ENCODE assay signal across 18 cellular contexts in genomic region chr16:22307838-22308237, GRCh38. TPM values are rescaled to one million over a fixed set of nuclear protein-coding genes. Genes with fewer than 3 reads are reported as not detected.
DNase-seq lines count a peak whose midpoint lies in the region; ATAC-seq and TF ChIP-seq lines count a peak whose summit lies in the region.
"Had no signal": no experiment of that assay in that cellular context is flagged by ENCODE, and none has a peak within 500 bp of the region (broad histone marks: within the 10 kb centered on the region; RNA-seq: fewer than 3 reads in every experiment).

No MANE protein-coding gene starts in this region.

- H3K9me3 Mint-ChIP-seq in activated naive CD4-positive, alpha-beta T cell treated with anti-CD3 and anti-CD28 coated beads, Interleukin-2, amount 50 U/mL, for 72 hours: no peaks in the 10 kb centered on the region
- H3K9me3 Mint-ChIP-seq in activated naive CD4-positive, alpha-beta T cell treated with anti-CD3 and anti-CD28 coated beads for 36 hours: no peaks in the 10 kb centered on the region
- H3K9me3 Mint-ChIP-seq in HFFc6 (no peaks in the 10 kb centered on the region), endodermal cell (no peaks in the 10 kb centered on the region)

- peak overlapping the region; percentile 58 to 90 for H3K27ac Mint-ChIP-seq in activated naive CD4-positive, alpha-beta T cell treated with anti-CD3 and anti-CD28 coated beads, Interleukin-2, amount 50 U/mL, for 72 hours
- H3K27ac Mint-ChIP-seq in activated naive CD4-positive, alpha-beta T cell treated with anti-CD3 and anti-CD28 coated beads for 36 hours: no peak overlapping the region
- H3K27ac Mint-ChIP-seq in HFFc6: peak overlapping the region; percentile 19; the same call in 1 of the 2 replicates
- H3K27ac Mint-ChIP-seq in endodermal cell: no peak overlapping the region

- no peak overlapping the region for H3K4me3 ChIP-seq in endodermal cell (ENCODE audit: low read length)
- H3K4me3 ChIP-seq in sigmoid colon: no peak overlapping the region
- H3K4me3 ChIP-seq: BLaER1 treated with 17β-estradiol and CSF1 and Interleukin-3, amounts not matched to agents 10 nM and 100 nM; Peyer's patch; SJSA1 had no signal

- intact Hi-C loops in activated naive CD4-positive, alpha-beta T cell treated with anti-CD3 and anti-CD28 coated beads for 36 hours (cut with micrococcal nuclease): no loop called here
- intact Hi-C loops in sigmoid colon (cut with DNase I): no loop called here

- H3K4me1 ChIP-seq in endodermal cell (ENCODE audit: control insufficient read depth, insufficient read depth, low read length) (no peaks in the 10 kb centered on the region), sigmoid colon (no peaks in the 10 kb centered on the region)
- H3K4me1 ChIP-seq: BLaER1 treated with 17β-estradiol and CSF1 and Interleukin-3, amounts not matched to agents 10 nM and 100 nM; Peyer's patch; SJSA1 had no signal

- peaks cover 4% of the 10 kb centered on the region for H3K4me1 Mint-ChIP-seq in activated naive CD4-positive, alpha-beta T cell treated with anti-CD3 and anti-CD28 coated beads for 36 hours (ENCODE audit: low read depth)
- no peaks in the 10 kb centered on the region for H3K4me1 Mint-ChIP-seq in HFFc6 (ENCODE audit: low read depth)
- no peaks in the 10 kb centered on the region for H3K4me1 Mint-ChIP-seq in endodermal cell

- H3K36me3 ChIP-seq in endodermal cell (ENCODE audit: control insufficient read depth, insufficient read depth, low read length) (peaks cover 60% of the 10 kb centered on the region), sigmoid colon (peaks cover 18 to 98% (median 51%) of the 10 kb centered on the region in 4 donors)

- WGBS in endodermal cell (ENCODE audit: insufficient coverage in 1 of 2, insufficient read length in 1 of 2), 2 experiments: 92 to 95% methylated on average over 3 to 10 of the region's 10 CpGs
- WGBS in sigmoid colon, 2 donors: 96% methylated on average over 10 of the region's 10 CpGs

- H3K9me3 ChIP-seq in endodermal cell (ENCODE audit: control insufficient read depth, low read length) (no peaks in the 10 kb centered on the region), sigmoid colon (no peaks in the 10 kb centered on the region)
- H3K9me3 ChIP-seq: BLaER1 treated with 17β-estradiol and CSF1 and Interleukin-3, amounts not matched to agents 10 nM and 100 nM; Peyer's patch; SJSA1 had no signal

- TF ChIP-seq CTCF in HFFc6 (IDR thresholded peaks at IDR 0.05) (no peak), endodermal cell (conservative IDR thresholded peaks at IDR 0.05) (no peak), sigmoid colon (IDR thresholded peaks at IDR 0.05) (no peak)

- no peak for TF ChIP-seq POLR2A in sigmoid colon (IDR thresholded peaks at IDR 0.05)

- ATAC-seq in activated naive CD4-positive, alpha-beta T cell treated with anti-CD3 and anti-CD28 coated beads, Interleukin-2, amount 50 U/mL, for 72 hours: no peak

- CTCF ChIA-PET in activated naive CD4-positive, alpha-beta T cell treated with anti-CD3 and anti-CD28 coated beads for 36 hours (lab: Charles Lee): interaction anchor here (1.1 to 1.9 kb wide), 2 partner anchors 10 to 12 kb away, joined by 4 read pairs; no protein-coding TSS in a partner anchor

- H3K27ac ChIP-seq in endodermal cell (ENCODE audit: low read depth, low read length): no peak overlapping the region
- H3K27ac ChIP-seq in sigmoid colon: no peak overlapping the region
- H3K27ac ChIP-seq: BLaER1 treated with 17β-estradiol and CSF1 and Interleukin-3, amounts not matched to agents 10 nM and 100 nM; Peyer's patch; SJSA1 had no signal

- H3K27me3 Mint-ChIP-seq in activated naive CD4-positive, alpha-beta T cell treated with anti-CD3 and anti-CD28 coated beads for 36 hours (ENCODE audit: low read depth): no peaks in the 10 kb centered on the region
- no peaks in the 10 kb centered on the region for H3K27me3 Mint-ChIP-seq in HFFc6 (ENCODE audit: insufficient read depth)
- H3K27me3 Mint-ChIP-seq in endodermal cell (ENCODE audit: insufficient read depth): no peaks in the 10 kb centered on the region

- H3K4me3 Mint-ChIP-seq in activated naive CD4-positive, alpha-beta T cell treated with anti-CD3 and anti-CD28 coated beads for 36 hours: no peak overlapping the region
- H3K4me3 Mint-ChIP-seq in HFFc6 (no peak overlapping the region), endodermal cell (no peak overlapping the region)

- no peak overlapping the region for H3K9ac ChIP-seq in endodermal cell (ENCODE audit: extremely low read depth, low read length, poor library complexity, severe bottlenecking)
- H3K9ac ChIP-seq: BLaER1 treated with 17β-estradiol and CSF1 and Interleukin-3, amounts not matched to agents 10 nM and 100 nM had no signal

- H3K27me3 ChIP-seq in endodermal cell (ENCODE audit: control insufficient read depth, insufficient read depth, low read length, poor library complexity, severe bottlenecking): no peaks in the 10 kb centered on the region
- no peaks in the 10 kb centered on the region for H3K27me3 ChIP-seq in sigmoid colon
- H3K27me3 ChIP-seq: BLaER1 treated with 17β-estradiol and CSF1 and Interleukin-3, amounts not matched to agents 10 nM and 100 nM; Peyer's patch; SJSA1 had no signal

- H3K36me3 Mint-ChIP-seq in activated naive CD4-positive, alpha-beta T cell treated with anti-CD3 and anti-CD28 coated beads, Interleukin-2, amount 50 U/mL, for 72 hours: peaks cover 0 to 11% of the 10 kb centered on the region in 2 donors
- peaks cover 25% of the 10 kb centered on the region for H3K36me3 Mint-ChIP-seq in activated naive CD4-positive, alpha-beta T cell treated with anti-CD3 and anti-CD28 coated beads for 36 hours (ENCODE audit: low read depth)
- H3K36me3 Mint-ChIP-seq in HFFc6 (ENCODE audit: low read depth) (peaks cover 17% of the 10 kb centered on the region; the same call in 1 of the 2 replicates), endodermal cell (ENCODE audit: low read depth) (peaks cover 68% of the 10 kb centered on the region)

- no peak for TF ChIP-seq EP300 in sigmoid colon (IDR thresholded peaks at IDR 0.05)

- DNase-seq in activated naive CD4-positive, alpha-beta T cell treated with anti-CD3 and anti-CD28 coated beads, Interleukin-2, amount 50 U/mL, for 72 hours (ENCODE audit: low spot score in 2 of 2): peak in 1 of 2 donors; percentile 48
- no peak for DNase-seq in activated naive CD4-positive, alpha-beta T cell treated with anti-CD3 and anti-CD28 coated beads for 36 hours
- no peak for DNase-seq in HFFc6
- peak; percentile 41 for DNase-seq in endodermal cell
- DNase-seq in sigmoid colon: peak; percentile 58
- no peak for DNase-seq in NCI-H2029 (lab: John Stamatoyannopoulos, UW)
- DNase-seq in HPDE6-E6E7 (ENCODE audit: extremely low spot score): no peak
- DNase-seq: COR-L47, DMS 273 treated with DMSO at 0.1 percent for 48 hours, DND-41, H7, MM.1S, NCI-H1092, NCI-H1436 treated with DMSO at 0.1 percent for 48 hours, NCI-H2081 treated with DMSO at 0.1 percent for 48 hours, Peyer's patch had no signal

RNA-seq across cellular contexts. Expression of gene POLR3E, which starts 10.6 kb away (rescaled TPM):
- 10 to 100 TPM; 50.3 to 75.4 TPM for total RNA-seq in activated naive CD4-positive, alpha-beta T cell treated with anti-CD3 and anti-CD28 coated beads, Interleukin-2, amount 50 U/mL, for 72 hours
- 10 to 100 TPM; 72.9 to 74.7 TPM for total RNA-seq in activated naive CD4-positive, alpha-beta T cell treated with anti-CD3 and anti-CD28 coated beads for 36 hours
- 10 to 100 TPM; 31.6 to 36.3 (median 32.6) TPM for total RNA-seq in HFFc6 (2021; fragmentation: NEBNext Ultra II Directional; extraction: Animal tissue kit (Norgen Biotek cat#: 25700))
- total RNA-seq in endodermal cell (10 to 100 TPM; 73.1 to 73.6 TPM), sigmoid colon (10 to 100 TPM; 39.3 to 68.7 (median 49.4) TPM)
- polyA plus RNA-seq in endodermal cell (2013, experiment 1 of 2): 40.2 TPM
- polyA plus RNA-seq in endodermal cell (2013, experiment 2 of 2): 31.3 TPM
- 10 to 100 TPM; 10.6 to 25.6 (median 11.4) TPM for polyA plus RNA-seq in sigmoid colon

Comparison
In these comparisons a context has a peak if more than half of its experiments do, and no peak if none do; other contexts are left out.
1. H3K27ac Mint-ChIP-seq: peak in activated naive CD4-positive, alpha-beta T cell treated with anti-CD3 and anti-CD28 coated beads, Interleukin-2, amount 50 U/mL, for 72 hours (2 of 2) and HFFc6 (single experiment); none in activated naive CD4-positive, alpha-beta T cell treated with anti-CD3 and anti-CD28 coated beads for 36 hours (single experiment) and endodermal cell (single experiment).
2. DNase-seq: peak in endodermal cell (single experiment) and sigmoid colon (single experiment); none in activated naive CD4-positive, alpha-beta T cell treated with anti-CD3 and anti-CD28 coated beads for 36 hours (single experiment), HFFc6 (single experiment), NCI-H2029 (single experiment) and HPDE6-E6E7 (single experiment).